In the genomic region with DNA sequence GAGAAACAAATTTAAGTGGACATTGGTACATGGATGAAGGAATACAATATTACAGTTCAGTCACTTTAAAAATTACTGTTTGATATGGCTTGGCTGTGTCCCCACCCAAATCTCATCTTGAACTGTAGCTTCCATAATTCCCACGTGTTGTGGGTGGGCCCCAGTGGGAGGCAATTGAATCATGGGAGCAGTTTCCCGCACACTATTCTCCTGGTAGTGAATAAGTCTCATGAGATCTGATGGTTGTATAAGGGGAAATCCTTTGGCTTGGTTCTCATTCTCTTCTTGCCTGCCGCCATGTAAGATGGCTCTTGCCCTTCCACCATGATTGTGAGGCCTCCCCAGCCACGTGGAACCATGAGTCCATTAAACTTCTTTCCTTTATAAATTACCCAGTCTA, we compare ENCODE assay signal across 1 cellular context.
TF ChIP-seq lines count a peak whose summit lies in the region.

No MANE protein-coding gene starts in this region.

TF ChIP-seq in SK-N-SH, 30 proteins besides CTCF, POLR2A, EP300 and RAD21 (continued from another document):
- TF ChIP-seq RFX5 (IDR thresholded peaks at IDR 0.05; ENCODE audit: low read length) (no peak), FOXJ3 (CRISPR knock-in tag; IDR thresholded peaks at IDR 0.05) (no peak), JUND (IDR thresholded peaks at IDR 0.05) (no peak), ELF1 (IDR thresholded peaks at IDR 0.05) (no peak), TEAD4 (IDR thresholded peaks at IDR 0.05; ENCODE audit: borderline replicate concordance, insufficient read depth) (no peak), SMC3 (IDR thresholded peaks at IDR 0.05; ENCODE audit: low read depth, low read length) (no peak), MXI1 (IDR thresholded peaks at IDR 0.05; ENCODE audit: low read depth, low read length) (no peak), RXRA (IDR thresholded peaks at IDR 0.05; ENCODE audit: borderline replicate concordance, low read depth) (no peak), FOXM1 (IDR thresholded peaks at IDR 0.05; ENCODE audit: low read depth) (no peak), CHD2 (IDR thresholded peaks at IDR 0.05; ENCODE audit: low read length, partially characterized antibody) (no peak), FOSL2 (IDR thresholded peaks at IDR 0.05; ENCODE audit: borderline replicate concordance, low read depth) (no peak), TAF1 (IDR thresholded peaks at IDR 0.05; ENCODE audit: borderline replicate concordance, low read depth, low read length) (no peak), YY1 (IDR thresholded peaks at IDR 0.05; ENCODE audit: low read depth) (no peak)
- TF ChIP-seq, protein P1, sequence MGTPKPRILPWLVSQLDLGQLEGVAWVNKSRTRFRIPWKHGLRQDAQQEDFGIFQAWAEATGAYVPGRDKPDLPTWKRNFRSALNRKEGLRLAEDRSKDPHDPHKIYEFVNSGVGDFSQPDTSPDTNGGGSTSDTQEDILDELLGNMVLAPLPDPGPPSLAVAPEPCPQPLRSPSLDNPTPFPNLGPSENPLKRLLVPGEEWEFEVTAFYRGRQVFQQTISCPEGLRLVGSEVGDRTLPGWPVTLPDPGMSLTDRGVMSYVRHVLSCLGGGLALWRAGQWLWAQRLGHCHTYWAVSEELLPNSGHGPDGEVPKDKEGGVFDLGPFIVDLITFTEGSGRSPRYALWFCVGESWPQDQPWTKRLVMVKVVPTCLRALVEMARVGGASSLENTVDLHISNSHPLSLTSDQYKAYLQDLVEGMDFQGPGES (IDR thresholded peaks at IDR 0.05; ENCODE audit: low read depth, low read length), result no peak
- TF ChIP-seq, protein P2, sequence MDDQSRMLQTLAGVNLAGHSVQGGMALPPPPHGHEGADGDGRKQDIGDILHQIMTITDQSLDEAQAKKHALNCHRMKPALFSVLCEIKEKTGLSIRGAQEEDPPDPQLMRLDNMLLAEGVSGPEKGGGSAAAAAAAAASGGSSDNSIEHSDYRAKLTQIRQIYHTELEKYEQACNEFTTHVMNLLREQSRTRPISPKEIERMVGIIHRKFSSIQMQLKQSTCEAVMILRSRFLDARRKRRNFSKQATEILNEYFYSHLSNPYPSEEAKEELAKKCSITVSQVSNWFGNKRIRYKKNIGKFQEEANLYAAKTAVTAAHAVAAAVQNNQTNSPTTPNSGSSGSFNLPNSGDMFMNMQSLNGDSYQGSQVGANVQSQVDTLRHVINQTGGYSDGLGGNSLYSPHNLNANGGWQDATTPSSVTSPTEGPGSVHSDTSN (IDR thresholded peaks at IDR 0.05), result no peak
- TF ChIP-seq, protein P3, sequence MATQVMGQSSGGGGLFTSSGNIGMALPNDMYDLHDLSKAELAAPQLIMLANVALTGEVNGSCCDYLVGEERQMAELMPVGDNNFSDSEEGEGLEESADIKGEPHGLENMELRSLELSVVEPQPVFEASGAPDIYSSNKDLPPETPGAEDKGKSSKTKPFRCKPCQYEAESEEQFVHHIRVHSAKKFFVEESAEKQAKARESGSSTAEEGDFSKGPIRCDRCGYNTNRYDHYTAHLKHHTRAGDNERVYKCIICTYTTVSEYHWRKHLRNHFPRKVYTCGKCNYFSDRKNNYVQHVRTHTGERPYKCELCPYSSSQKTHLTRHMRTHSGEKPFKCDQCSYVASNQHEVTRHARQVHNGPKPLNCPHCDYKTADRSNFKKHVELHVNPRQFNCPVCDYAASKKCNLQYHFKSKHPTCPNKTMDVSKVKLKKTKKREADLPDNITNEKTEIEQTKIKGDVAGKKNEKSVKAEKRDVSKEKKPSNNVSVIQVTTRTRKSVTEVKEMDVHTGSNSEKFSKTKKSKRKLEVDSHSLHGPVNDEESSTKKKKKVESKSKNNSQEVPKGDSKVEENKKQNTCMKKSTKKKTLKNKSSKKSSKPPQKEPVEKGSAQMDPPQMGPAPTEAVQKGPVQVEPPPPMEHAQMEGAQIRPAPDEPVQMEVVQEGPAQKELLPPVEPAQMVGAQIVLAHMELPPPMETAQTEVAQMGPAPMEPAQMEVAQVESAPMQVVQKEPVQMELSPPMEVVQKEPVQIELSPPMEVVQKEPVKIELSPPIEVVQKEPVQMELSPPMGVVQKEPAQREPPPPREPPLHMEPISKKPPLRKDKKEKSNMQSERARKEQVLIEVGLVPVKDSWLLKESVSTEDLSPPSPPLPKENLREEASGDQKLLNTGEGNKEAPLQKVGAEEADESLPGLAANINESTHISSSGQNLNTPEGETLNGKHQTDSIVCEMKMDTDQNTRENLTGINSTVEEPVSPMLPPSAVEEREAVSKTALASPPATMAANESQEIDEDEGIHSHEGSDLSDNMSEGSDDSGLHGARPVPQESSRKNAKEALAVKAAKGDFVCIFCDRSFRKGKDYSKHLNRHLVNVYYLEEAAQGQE (IDR thresholded peaks at IDR 0.05; ENCODE audit: low read depth, low read length), result no peak
- TF ChIP-seq, protein P4, sequence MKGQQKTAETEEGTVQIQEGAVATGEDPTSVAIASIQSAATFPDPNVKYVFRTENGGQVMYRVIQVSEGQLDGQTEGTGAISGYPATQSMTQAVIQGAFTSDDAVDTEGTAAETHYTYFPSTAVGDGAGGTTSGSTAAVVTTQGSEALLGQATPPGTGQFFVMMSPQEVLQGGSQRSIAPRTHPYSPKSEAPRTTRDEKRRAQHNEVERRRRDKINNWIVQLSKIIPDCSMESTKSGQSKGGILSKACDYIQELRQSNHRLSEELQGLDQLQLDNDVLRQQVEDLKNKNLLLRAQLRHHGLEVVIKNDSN (IDR thresholded peaks at IDR 0.05; ENCODE audit: borderline replicate concordance, low read depth), result no peak
